20 cellular contexts compared by ENCODE assay signal in the genomic region with DNA sequence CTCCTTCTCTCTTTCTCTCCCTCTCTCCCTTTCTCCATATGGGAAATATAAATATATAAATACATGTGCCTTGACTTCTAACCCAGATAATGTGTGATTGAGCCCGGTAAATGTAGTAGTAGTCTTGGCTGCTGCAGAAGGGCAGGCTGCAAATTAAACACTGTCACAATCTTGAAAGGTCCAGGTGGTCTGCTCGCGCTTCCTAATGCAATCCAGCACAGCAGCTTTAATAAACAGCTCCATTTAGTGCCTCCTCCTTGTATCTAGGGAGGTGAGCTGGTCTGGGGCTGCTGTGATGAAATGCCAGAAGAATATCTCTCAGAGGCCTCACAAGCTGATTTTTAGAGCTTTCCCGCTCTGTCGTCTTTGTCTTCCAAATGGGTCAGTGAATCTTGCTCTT. TPM values are rescaled to one million over a fixed set of nuclear protein-coding genes. Genes with fewer than 3 reads are reported as not detected.
DNase-seq lines count a peak whose midpoint lies in the region; TF ChIP-seq lines count a peak whose summit lies in the region.
"Had no signal": no experiment of that assay in that cellular context is flagged by ENCODE, and none has a peak within 500 bp of the region (broad histone marks: within the 10 kb centered on the region; RNA-seq: fewer than 3 reads in every experiment).

No MANE protein-coding gene starts in this region.

- no peaks in the 10 kb centered on the region for H3K9me2 ChIP-seq in neural cell (ENCODE audit: insufficient read depth, low read length)

- DNase-seq in ELF-1 (ENCODE audit: low read depth, low spot score) (peak; percentile 9), NCI-H146 (lab: John Stamatoyannopoulos, UW) (peak; percentile 12), cerebellar nuclear complex (lab: John Stamatoyannopoulos, UW) (no peak), hippocampal formation (lab: John Stamatoyannopoulos, UW) (no peak), dermis blood vessel endothelial cell (no peak)
- DNase-seq: activated CD8-positive, alpha-beta memory T cell treated with anti-CD3 and anti-CD28 coated beads, Interleukin-2, amount 50 U/mL, for 4 hours; activated naive CD8-positive, alpha-beta T cell treated with anti-CD3 and anti-CD28 coated beads for 36 hours; CD4-positive, CD25-positive, alpha-beta regulatory T cell; DMS53; effector memory CD4-positive, alpha-beta T cell; MV-4-11; NCI-H1694 treated with DMSO at 0.1 percent for 48 hours; NCI-H226; stimulated activated CD4-positive, alpha-beta T cell treated with anti-CD3 and anti-CD28 coated beads, Interleukin-2, amount 100 ng/mL, for 24 hours had no signal

- no peaks in the 10 kb centered on the region for H3F3A ChIP-seq in neural cell (ENCODE audit: insufficient read depth, low read length, poor library complexity, severe bottlenecking)

- H4K20me1 ChIP-seq in neural cell (ENCODE audit: insufficient read depth): no peaks in the 10 kb centered on the region

- no peak overlapping the region for H3K4me2 ChIP-seq in neural cell (ENCODE audit: low read length)

- H3K27me3 ChIP-seq in endocrine pancreas (ENCODE audit: control insufficient read depth, insufficient read depth, low read length) (no peaks in the 10 kb centered on the region), neural cell (ENCODE audit: insufficient read depth, low read depth, low read length) (peaks cover 3% of the 10 kb centered on the region)

- H3K36me3 ChIP-seq in endocrine pancreas (ENCODE audit: control insufficient read depth, insufficient read depth, low read length) (no peaks in the 10 kb centered on the region), neural cell (ENCODE audit: insufficient read depth, low read length) (no peaks in the 10 kb centered on the region)
- H3K36me3 ChIP-seq: esophagus muscularis mucosa, prostate gland, suprapubic skin had no signal

- H2AFZ ChIP-seq in neural cell (ENCODE audit: low read depth, low read length): no peak overlapping the region

- H3K4me1 ChIP-seq in endocrine pancreas (ENCODE audit: control insufficient read depth, insufficient read depth, low read length): peaks cover 3% of the 10 kb centered on the region
- H3K4me1 ChIP-seq: prostate gland had no signal

- no peak for TF ChIP-seq RAD21 in neural cell (conservative IDR thresholded peaks at IDR 0.05)

- H3K27ac ChIP-seq in neural cell (ENCODE audit: low read length): peak overlapping the region; percentile 30
- H3K27ac ChIP-seq: esophagus muscularis mucosa, prostate gland, suprapubic skin had no signal

- H3K9ac ChIP-seq in endocrine pancreas (ENCODE audit: control insufficient read depth, insufficient read depth, low read length): no peak overlapping the region
- H3K9ac ChIP-seq in neural cell (ENCODE audit: low read length): peak overlapping the region; percentile 32

- TF ChIP-seq CTCF in neural cell (IDR thresholded peaks at IDR 0.05; ENCODE audit: poor library complexity, severe bottlenecking): no peak

- TF ChIP-seq EP300 in neural cell (conservative IDR thresholded peaks at IDR 0.05; ENCODE audit: poor library complexity, severe bottlenecking): no peak

- H3K4me3 ChIP-seq in endocrine pancreas (ENCODE audit: control insufficient read depth, insufficient read depth, low read length) (peak overlapping the region; percentile 84), neural cell (ENCODE audit: low read length) (peak overlapping the region; percentile 50)
- H3K4me3 ChIP-seq: esophagus muscularis mucosa, prostate gland, suprapubic skin had no signal

- no peaks in the 10 kb centered on the region for H3K79me2 ChIP-seq in neural cell (replicated peaks; ENCODE audit: insufficient read depth, low read length)

- no peaks in the 10 kb centered on the region for H3K9me3 ChIP-seq in endocrine pancreas (ENCODE audit: control insufficient read depth, low read length)
- no peaks in the 10 kb centered on the region for H3K9me3 ChIP-seq in neural cell (ENCODE audit: low read length)
- H3K9me3 ChIP-seq: esophagus muscularis mucosa, prostate gland, suprapubic skin had no signal

TF ChIP-seq in neural cell, 6 proteins besides CTCF, POLR2A, EP300 and RAD21:
- no peak for TF ChIP-seq SMC3 (conservative IDR thresholded peaks at IDR 0.05; ENCODE audit: poor library complexity)
- TF ChIP-seq, protein P1, sequence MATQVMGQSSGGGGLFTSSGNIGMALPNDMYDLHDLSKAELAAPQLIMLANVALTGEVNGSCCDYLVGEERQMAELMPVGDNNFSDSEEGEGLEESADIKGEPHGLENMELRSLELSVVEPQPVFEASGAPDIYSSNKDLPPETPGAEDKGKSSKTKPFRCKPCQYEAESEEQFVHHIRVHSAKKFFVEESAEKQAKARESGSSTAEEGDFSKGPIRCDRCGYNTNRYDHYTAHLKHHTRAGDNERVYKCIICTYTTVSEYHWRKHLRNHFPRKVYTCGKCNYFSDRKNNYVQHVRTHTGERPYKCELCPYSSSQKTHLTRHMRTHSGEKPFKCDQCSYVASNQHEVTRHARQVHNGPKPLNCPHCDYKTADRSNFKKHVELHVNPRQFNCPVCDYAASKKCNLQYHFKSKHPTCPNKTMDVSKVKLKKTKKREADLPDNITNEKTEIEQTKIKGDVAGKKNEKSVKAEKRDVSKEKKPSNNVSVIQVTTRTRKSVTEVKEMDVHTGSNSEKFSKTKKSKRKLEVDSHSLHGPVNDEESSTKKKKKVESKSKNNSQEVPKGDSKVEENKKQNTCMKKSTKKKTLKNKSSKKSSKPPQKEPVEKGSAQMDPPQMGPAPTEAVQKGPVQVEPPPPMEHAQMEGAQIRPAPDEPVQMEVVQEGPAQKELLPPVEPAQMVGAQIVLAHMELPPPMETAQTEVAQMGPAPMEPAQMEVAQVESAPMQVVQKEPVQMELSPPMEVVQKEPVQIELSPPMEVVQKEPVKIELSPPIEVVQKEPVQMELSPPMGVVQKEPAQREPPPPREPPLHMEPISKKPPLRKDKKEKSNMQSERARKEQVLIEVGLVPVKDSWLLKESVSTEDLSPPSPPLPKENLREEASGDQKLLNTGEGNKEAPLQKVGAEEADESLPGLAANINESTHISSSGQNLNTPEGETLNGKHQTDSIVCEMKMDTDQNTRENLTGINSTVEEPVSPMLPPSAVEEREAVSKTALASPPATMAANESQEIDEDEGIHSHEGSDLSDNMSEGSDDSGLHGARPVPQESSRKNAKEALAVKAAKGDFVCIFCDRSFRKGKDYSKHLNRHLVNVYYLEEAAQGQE (IDR thresholded peaks at IDR 0.05; ENCODE audit: borderline replicate concordance): no peak
- TF ChIP-seq MXI1 (conservative IDR thresholded peaks at IDR 0.05; ENCODE audit: poor library complexity, severe bottlenecking): no peak
- TF ChIP-seq TAF1 (IDR thresholded peaks at IDR 0.05; ENCODE audit: low read depth): no peak
- no peak for TF ChIP-seq POLR2AphosphoS5 (IDR thresholded peaks at IDR 0.05)
- TF ChIP-seq EZH2 (IDR thresholded peaks at IDR 0.05; ENCODE audit: borderline replicate concordance, insufficient read depth, low read length, poor library complexity, severe bottlenecking): no peak

RNA-seq across cellular contexts. Expression of a gene that starts 0.8 kb away (rescaled TPM):
- polyA plus RNA-seq in neural cell: 2.8 and 3.1 TPM in 2 replicates
- polyA minus RNA-seq in neural cell: 5.6 and 9.3 TPM in 2 replicates
- not detected in 2 replicates for total RNA-seq in dermis blood vessel endothelial cell
- total RNA-seq: activated naive CD8-positive, alpha-beta T cell treated with anti-CD3 and anti-CD28 coated beads for 36 hours; CD4-positive, CD25-positive, alpha-beta regulatory T cell; esophagus muscularis mucosa; skeletal muscle tissue; suprapubic skin had no signal
- polyA plus RNA-seq: CD4-positive, CD25-positive, alpha-beta regulatory T cell had no signal

Comparison
In these comparisons a context has a peak if more than half of its experiments do, and no peak if none do; other contexts are left out.
1. DNase-seq: peak in ELF-1 (single experiment) and NCI-H146 (single experiment); none in cerebellar nuclear complex (0 of 2), hippocampal formation (0 of 2) and dermis blood vessel endothelial cell (single experiment).